ENCODE assay signal across 26 cellular contexts in the genomic region with DNA sequence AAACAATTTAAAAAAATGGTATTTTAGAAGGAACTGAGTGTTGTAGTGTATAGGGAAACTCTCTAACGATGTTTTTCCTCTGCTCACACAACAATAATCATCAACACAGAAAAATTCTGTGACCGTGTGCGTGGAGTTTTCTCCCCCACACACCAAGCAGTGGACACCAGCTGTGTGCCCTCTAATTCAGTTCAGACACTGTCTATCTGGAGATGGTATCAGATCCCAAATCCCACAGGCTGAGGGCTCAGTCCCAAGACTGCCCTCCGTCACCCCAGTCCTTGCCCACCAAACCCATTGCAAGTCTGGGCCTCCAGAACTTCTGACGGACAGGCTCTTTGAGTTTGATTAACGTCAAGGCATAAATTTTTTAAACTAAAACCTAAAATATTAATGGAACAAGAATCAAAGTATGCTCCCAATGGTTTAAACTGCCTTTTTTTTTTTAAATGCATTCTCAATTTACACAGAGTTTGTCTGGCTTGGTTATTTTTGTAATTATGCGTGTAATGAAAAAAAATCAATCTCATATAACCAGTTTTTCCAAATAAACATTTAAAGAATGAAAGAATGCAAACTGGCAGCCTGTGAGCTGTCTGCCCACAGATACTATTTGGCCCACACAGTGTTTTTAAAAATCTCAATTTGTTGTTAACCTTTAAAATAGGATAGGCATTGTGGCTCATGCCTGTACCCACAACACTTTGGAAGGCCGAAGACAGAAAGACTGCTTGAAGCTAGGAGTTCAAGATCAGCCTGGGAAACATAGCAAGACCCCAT.
"Had no signal": no experiment of that assay in that cellular context is flagged by ENCODE, and none has a peak within 500 bp of the region (broad histone marks: within the 10 kb centered on the region; RNA-seq: fewer than 3 reads in every experiment).

No MANE protein-coding gene starts in this region.

- H3K4me3 Mint-ChIP-seq: activated CD4-positive, alpha-beta memory T cell treated with anti-CD3 and anti-CD28 coated beads, Interleukin-2, amount 10 ng/mL, durations not matched to agents 7 days and 5 days; activated CD4-positive, alpha-beta T cell treated with anti-CD3 and anti-CD28 coated beads, Interleukin-2, amount 10 ng/mL, durations not matched to agents 24 days and 14 days; activated CD8-positive, alpha-beta memory T cell treated with anti-CD3 and anti-CD28 coated beads, Interleukin-2, amount 10 ng/mL, durations not matched to agents 7 days and 5 days; activated naive CD8-positive, alpha-beta T cell treated with anti-CD3 and anti-CD28 coated beads, Interleukin-2, amount 50 U/mL, for 24 hours; brain; dendritic cell treated with granulocyte-macrophage colony-stimulating factor and Interleukin-4, amounts not matched to agents 40 ng/mL and 50 ng/mL, for 4 days; immature natural killer cell; nephron had no signal

- H3K27me3 ChIP-seq: left lung, neutrophil, pancreas, right atrium auricular region, tibial nerve had no signal

- H3K27ac ChIP-seq: left lung, pancreas, psoas muscle, right atrium auricular region had no signal

- DNase-seq: activated CD4-positive, alpha-beta memory T cell treated with anti-CD3 and anti-CD28 coated beads, Interleukin-2, amount 10 ng/mL, durations not matched to agents 7 days and 5 days; activated CD4-positive, alpha-beta T cell treated with anti-CD3 and anti-CD28 coated beads, Interleukin-2, amount 10 ng/mL, durations not matched to agents 24 days and 14 days; activated CD8-positive, alpha-beta memory T cell treated with anti-CD3 and anti-CD28 coated beads, Interleukin-2, amount 10 ng/mL, durations not matched to agents 7 days and 5 days; activated effector memory CD4-positive, alpha-beta T cell treated with anti-CD3 and anti-CD28 coated beads, Interleukin-2, amount 50 U/mL, for 16 hours; activated naive CD4-positive, alpha-beta T cell treated with anti-CD3 and anti-CD28 coated beads, Interleukin-2, amount 50 U/mL, for 16 hours; activated naive CD8-positive, alpha-beta T cell treated with anti-CD3 and anti-CD28 coated beads, Interleukin-2, amount 50 U/mL, for 24 hours; activated T-cell treated with anti-CD3 and anti-CD28 coated beads for 4 hours; anterior cingulate cortex; caudate nucleus; effector CD4-positive, alpha-beta T cell; erythroblast; foreskin melanocyte; immature natural killer cell; kidney glomerular epithelial cell; left lung; pancreas; psoas muscle; stimulated activated CD4-positive, alpha-beta T cell treated with anti-CD3 and anti-CD28 coated beads, Interleukin-4, amount 100 ng/mL, for 24 hours; stimulated activated naive CD4-positive, alpha-beta T cell treated with Interleukin-2 at 50 U/mL for 16 hours; substantia nigra had no signal

- H3K27ac Mint-ChIP-seq: activated CD4-positive, alpha-beta memory T cell treated with anti-CD3 and anti-CD28 coated beads, Interleukin-2, amount 10 ng/mL, durations not matched to agents 7 days and 5 days; activated CD4-positive, alpha-beta T cell treated with anti-CD3 and anti-CD28 coated beads, Interleukin-2, amount 10 ng/mL, durations not matched to agents 24 days and 14 days; activated CD8-positive, alpha-beta memory T cell treated with anti-CD3 and anti-CD28 coated beads, Interleukin-2, amount 10 ng/mL, durations not matched to agents 7 days and 5 days; activated naive CD8-positive, alpha-beta T cell treated with anti-CD3 and anti-CD28 coated beads, Interleukin-2, amount 50 U/mL, for 24 hours; immature natural killer cell; nephron had no signal

- H3K9me3 ChIP-seq: neutrophil, pancreas had no signal

- H3K36me3 ChIP-seq: left lung, neutrophil, pancreas, right atrium auricular region, tibial nerve had no signal

- H3K27me3 Mint-ChIP-seq: activated CD4-positive, alpha-beta memory T cell treated with anti-CD3 and anti-CD28 coated beads, Interleukin-2, amount 10 ng/mL, durations not matched to agents 7 days and 5 days; activated CD4-positive, alpha-beta T cell treated with anti-CD3 and anti-CD28 coated beads, Interleukin-2, amount 10 ng/mL, durations not matched to agents 24 days and 14 days; activated CD8-positive, alpha-beta memory T cell treated with anti-CD3 and anti-CD28 coated beads, Interleukin-2, amount 10 ng/mL, durations not matched to agents 7 days and 5 days; activated naive CD8-positive, alpha-beta T cell treated with anti-CD3 and anti-CD28 coated beads, Interleukin-2, amount 50 U/mL, for 24 hours; brain; dendritic cell treated with granulocyte-macrophage colony-stimulating factor and Interleukin-4, amounts not matched to agents 40 ng/mL and 50 ng/mL, for 4 days had no signal

- H3K4me3 ChIP-seq: left lung, pancreas, psoas muscle, right atrium auricular region, tibial nerve had no signal
